13 cellular contexts compared by ENCODE assay signal in the genomic region with DNA sequence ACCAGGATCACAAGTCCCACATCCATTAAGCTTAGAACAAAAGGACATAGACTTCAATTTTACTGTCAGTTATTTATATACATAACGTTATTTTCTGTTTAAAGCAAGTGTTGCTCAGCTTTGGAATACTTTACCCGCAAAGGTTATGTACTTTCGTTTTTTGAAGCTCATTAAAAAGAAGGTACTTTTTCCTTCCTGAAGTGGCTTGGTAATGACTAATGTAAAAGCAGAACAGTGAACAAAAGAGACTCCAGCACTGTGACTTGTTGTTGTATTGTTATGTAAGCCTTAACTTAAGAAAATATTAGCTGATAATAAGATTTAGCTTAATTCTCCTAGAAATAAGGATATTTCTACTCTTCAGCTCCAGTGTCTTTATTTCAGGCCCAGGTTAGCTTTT.
DNase-seq lines count a peak whose midpoint lies in the region; ATAC-seq lines count a peak whose summit lies in the region.
"Had no signal": no experiment of that assay in that cellular context is flagged by ENCODE, and none has a peak within 500 bp of the region (broad histone marks: within the 10 kb centered on the region; RNA-seq: fewer than 3 reads in every experiment).

No MANE protein-coding gene starts in this region.

- ATAC-seq in GM18867 (IDR thresholded peaks at IDR 0.05; ENCODE audit: unreplicated experiment): peak; percentile 57
- peak; percentile 71 for ATAC-seq in GM21576 (IDR thresholded peaks at IDR 0.05; ENCODE audit: unreplicated experiment)
- ATAC-seq in HG03135 (IDR thresholded peaks at IDR 0.05; ENCODE audit: unreplicated experiment): peak; percentile 63
- ATAC-seq in activated naive CD8-positive, alpha-beta T cell treated with anti-CD3 and anti-CD28 coated beads, Interleukin-2, amount 50 U/mL, for 24 hours: peak; percentile 31

- no peaks in the 10 kb centered on the region for H3K27me3 Mint-ChIP-seq in activated naive CD8-positive, alpha-beta T cell treated with anti-CD3 and anti-CD28 coated beads, Interleukin-2, amount 50 U/mL, for 24 hours
- H3K27me3 Mint-ChIP-seq in activated naive CD4-positive, alpha-beta T cell treated with anti-CD3 and anti-CD28 coated beads for 36 hours (ENCODE audit: low read depth): no peaks in the 10 kb centered on the region

- H3K9me3 Mint-ChIP-seq in activated naive CD8-positive, alpha-beta T cell treated with anti-CD3 and anti-CD28 coated beads, Interleukin-2, amount 50 U/mL, for 24 hours: peaks cover 6% of the 10 kb centered on the region
- H3K9me3 Mint-ChIP-seq in activated naive CD4-positive, alpha-beta T cell treated with anti-CD3 and anti-CD28 coated beads for 36 hours: peaks cover 5% of the 10 kb centered on the region

- peaks cover 27% of the 10 kb centered on the region for H3K4me1 Mint-ChIP-seq in activated naive CD8-positive, alpha-beta T cell treated with anti-CD3 and anti-CD28 coated beads, Interleukin-2, amount 50 U/mL, for 24 hours
- peaks cover 18% of the 10 kb centered on the region for H3K4me1 Mint-ChIP-seq in activated naive CD4-positive, alpha-beta T cell treated with anti-CD3 and anti-CD28 coated beads for 36 hours (ENCODE audit: low read depth)

- CTCF ChIA-PET in activated naive CD4-positive, alpha-beta T cell treated with anti-CD3 and anti-CD28 coated beads for 36 hours (lab: Charles Lee): interaction anchor here (0.6 kb wide), 1 partner anchor 629 kb away, joined by 3 read pairs; no protein-coding TSS in a partner anchor

- no peak overlapping the region for H3K4me3 Mint-ChIP-seq in activated naive CD8-positive, alpha-beta T cell treated with anti-CD3 and anti-CD28 coated beads, Interleukin-2, amount 50 U/mL, for 24 hours
- H3K4me3 Mint-ChIP-seq in activated naive CD4-positive, alpha-beta T cell treated with anti-CD3 and anti-CD28 coated beads for 36 hours: no peak overlapping the region
- H3K4me3 Mint-ChIP-seq: IgD-negative memory B cell had no signal

- no peak overlapping the region for H3K27ac Mint-ChIP-seq in activated naive CD8-positive, alpha-beta T cell treated with anti-CD3 and anti-CD28 coated beads, Interleukin-2, amount 50 U/mL, for 24 hours
- H3K27ac Mint-ChIP-seq in activated naive CD4-positive, alpha-beta T cell treated with anti-CD3 and anti-CD28 coated beads for 36 hours: no peak overlapping the region
- H3K27ac Mint-ChIP-seq: IgD-negative memory B cell had no signal

- no peak for DNase-seq in activated naive CD8-positive, alpha-beta T cell treated with anti-CD3 and anti-CD28 coated beads, Interleukin-2, amount 50 U/mL, for 24 hours
- no peak for DNase-seq in head of caudate nucleus
- no peak for DNase-seq in COR-L47 (lab: John Stamatoyannopoulos, UW)
- no peak for DNase-seq in EL
- no peak for DNase-seq in activated naive CD4-positive, alpha-beta T cell treated with anti-CD3 and anti-CD28 coated beads for 36 hours
- DNase-seq: adrenal gland, glutamatergic neuron, SJCRH30, upper lobe of left lung had no signal

- H3K36me3 Mint-ChIP-seq in activated naive CD8-positive, alpha-beta T cell treated with anti-CD3 and anti-CD28 coated beads, Interleukin-2, amount 50 U/mL, for 24 hours (ENCODE audit: low read depth): no peaks in the 10 kb centered on the region
- H3K36me3 Mint-ChIP-seq in activated naive CD4-positive, alpha-beta T cell treated with anti-CD3 and anti-CD28 coated beads for 36 hours (ENCODE audit: low read depth): no peaks in the 10 kb centered on the region
- H3K36me3 Mint-ChIP-seq: IgD-negative memory B cell had no signal

- intact Hi-C loops in head of caudate nucleus (cut with DNase I): no loop called here
- intact Hi-C loops in activated naive CD4-positive, alpha-beta T cell treated with anti-CD3 and anti-CD28 coated beads for 36 hours (cut with micrococcal nuclease): loop anchor here (5.0 to 10.0 kb wide), 2 partner anchors 151 to 879 kb away; no protein-coding TSS in a partner anchor
